ENCODE assay signal across 28 cellular contexts in genomic region chr12:68766646-68767045, GRCh38.
"Had no signal": no experiment of that assay in that cellular context is flagged by ENCODE, and none has a peak within 500 bp of the region (broad histone marks: within the 10 kb centered on the region; RNA-seq: fewer than 3 reads in every experiment).

No MANE protein-coding gene starts in this region.

- DNase-seq: activated CD4-positive, alpha-beta memory T cell treated with anti-CD3 and anti-CD28 coated beads, Interleukin-2, amount 10 ng/mL, durations not matched to agents 7 days and 5 days; activated CD4-positive, alpha-beta T cell treated with anti-CD3 and anti-CD28 coated beads for 36 hours; activated CD4-positive, alpha-beta T cell treated with anti-CD3 and anti-CD28 coated beads, Interleukin-2, amount 10 ng/mL, durations not matched to agents 24 days and 14 days; activated CD4-positive, alpha-beta T cell treated with anti-CD3 and anti-CD28 coated beads, Interleukin-2, amount 50 U/mL, for 4 hours; activated CD4-positive, CD25-positive, alpha-beta regulatory T cell; activated CD4-positive, CD25-positive, alpha-beta regulatory T cell treated with anti-CD3 and anti-CD28 coated beads, Interleukin-2, amount 50 U/mL, for 72 hours; activated CD8-positive, alpha-beta memory T cell treated with anti-CD3 and anti-CD28 coated beads, Interleukin-2, amount 50 U/mL, for 48 hours; activated gamma-delta T cell; activated naive CD4-positive, alpha-beta T cell; activated naive CD4-positive, alpha-beta T cell treated with anti-CD3 and anti-CD28 coated beads, Interleukin-2, amount 10 ng/mL, durations not matched to agents 7 days and 5 days; activated naive CD8-positive, alpha-beta T cell treated with anti-CD3 and anti-CD28 coated beads, Interleukin-2, amount 10 ng/mL, durations not matched to agents 7 days and 5 days; activated T-cell treated with anti-CD3 and anti-CD28 coated beads for 4 hours; activated T-cell treated with anti-CD3 and anti-CD28 coated beads, Interleukin-2, amount 50 U/mL, for 24 hours; activated T-cell treated with anti-CD3 and anti-CD28 coated beads, Interleukin-2, amount 50 U/mL, for 72 hours; brain microvascular endothelial cell; dorsolateral prefrontal cortex; effector memory CD4-positive, alpha-beta T cell; endodermal cell; foreskin fibroblast; head of caudate nucleus; T-helper 17 cell; T1000 had no signal

- H3K36me3 Mint-ChIP-seq: activated naive CD4-positive, alpha-beta T cell treated with anti-CD3 and anti-CD28 coated beads, Interleukin-2, amount 50 U/mL, for 72 hours had no signal

- H3K4me3 ChIP-seq: coronary artery, dorsolateral prefrontal cortex had no signal

- H3K4me3 Mint-ChIP-seq: activated CD4-positive, alpha-beta memory T cell treated with anti-CD3 and anti-CD28 coated beads, Interleukin-2, amount 10 ng/mL, durations not matched to agents 7 days and 5 days; activated CD4-positive, alpha-beta T cell treated with anti-CD3 and anti-CD28 coated beads for 36 hours; activated CD4-positive, alpha-beta T cell treated with anti-CD3 and anti-CD28 coated beads, Interleukin-2, amount 10 ng/mL, durations not matched to agents 24 days and 14 days; activated naive CD4-positive, alpha-beta T cell treated with anti-CD3 and anti-CD28 coated beads, Interleukin-2, amount 10 ng/mL, durations not matched to agents 7 days and 5 days; activated naive CD8-positive, alpha-beta T cell treated with anti-CD3 and anti-CD28 coated beads, Interleukin-2, amount 10 ng/mL, durations not matched to agents 7 days and 5 days; activated T-cell treated with anti-CD3 and anti-CD28 coated beads, Interleukin-2, amount 50 U/mL, for 24 hours; activated T-cell treated with anti-CD3 and anti-CD28 coated beads, Interleukin-2, amount 50 U/mL, for 72 hours; central memory CD8-positive, alpha-beta T cell; dendritic cell treated with granulocyte-macrophage colony-stimulating factor and Interleukin-4, amounts not matched to agents 40 ng/mL and 50 ng/mL, for 4 days; endodermal cell; T-helper 17 cell; T-helper 2 cell treated with Interferon-gamma antibody and Interleukin-4, amounts not matched to agents 5 μg/mL and 100 μg/mL, for 36 hours had no signal

- H3K27ac ChIP-seq: brain microvascular endothelial cell, coronary artery, dorsolateral prefrontal cortex had no signal

- H3K27ac Mint-ChIP-seq: activated CD4-positive, alpha-beta memory T cell treated with anti-CD3 and anti-CD28 coated beads, Interleukin-2, amount 10 ng/mL, durations not matched to agents 7 days and 5 days; activated CD4-positive, alpha-beta T cell treated with anti-CD3 and anti-CD28 coated beads for 36 hours; activated CD4-positive, alpha-beta T cell treated with anti-CD3 and anti-CD28 coated beads, Interleukin-2, amount 10 ng/mL, durations not matched to agents 24 days and 14 days; activated naive CD4-positive, alpha-beta T cell treated with anti-CD3 and anti-CD28 coated beads, Interleukin-2, amount 10 ng/mL, durations not matched to agents 7 days and 5 days; activated naive CD4-positive, alpha-beta T cell treated with anti-CD3 and anti-CD28 coated beads, Interleukin-2, amount 50 U/mL, for 72 hours; activated naive CD8-positive, alpha-beta T cell treated with anti-CD3 and anti-CD28 coated beads, Interleukin-2, amount 10 ng/mL, durations not matched to agents 7 days and 5 days; activated T-cell treated with anti-CD3 and anti-CD28 coated beads, Interleukin-2, amount 50 U/mL, for 24 hours; activated T-cell treated with anti-CD3 and anti-CD28 coated beads, Interleukin-2, amount 50 U/mL, for 72 hours; dendritic cell treated with granulocyte-macrophage colony-stimulating factor and Interleukin-4, amounts not matched to agents 40 ng/mL and 50 ng/mL, for 4 days; endodermal cell; T-helper 17 cell; T-helper 2 cell treated with Interferon-gamma antibody and Interleukin-4, amounts not matched to agents 5 μg/mL and 100 μg/mL, for 36 hours had no signal

- H3K9me3 Mint-ChIP-seq: activated CD4-positive, alpha-beta memory T cell treated with anti-CD3 and anti-CD28 coated beads, Interleukin-2, amount 10 ng/mL, durations not matched to agents 7 days and 5 days; activated CD4-positive, alpha-beta T cell treated with anti-CD3 and anti-CD28 coated beads, Interleukin-2, amount 10 ng/mL, durations not matched to agents 24 days and 14 days; activated naive CD4-positive, alpha-beta T cell treated with anti-CD3 and anti-CD28 coated beads, Interleukin-2, amount 10 ng/mL, durations not matched to agents 7 days and 5 days; activated naive CD8-positive, alpha-beta T cell treated with anti-CD3 and anti-CD28 coated beads, Interleukin-2, amount 10 ng/mL, durations not matched to agents 7 days and 5 days; activated T-cell treated with anti-CD3 and anti-CD28 coated beads, Interleukin-2, amount 50 U/mL, for 24 hours; activated T-cell treated with anti-CD3 and anti-CD28 coated beads, Interleukin-2, amount 50 U/mL, for 72 hours; central memory CD8-positive, alpha-beta T cell; dendritic cell treated with granulocyte-macrophage colony-stimulating factor and Interleukin-4, amounts not matched to agents 40 ng/mL and 50 ng/mL, for 4 days; endodermal cell; T-helper 2 cell treated with Interferon-gamma antibody and Interleukin-4, amounts not matched to agents 5 μg/mL and 100 μg/mL, for 36 hours had no signal

- H3K4me1 Mint-ChIP-seq: activated CD4-positive, alpha-beta memory T cell treated with anti-CD3 and anti-CD28 coated beads, Interleukin-2, amount 10 ng/mL, durations not matched to agents 7 days and 5 days; activated CD4-positive, alpha-beta T cell treated with anti-CD3 and anti-CD28 coated beads for 36 hours; activated CD4-positive, alpha-beta T cell treated with anti-CD3 and anti-CD28 coated beads, Interleukin-2, amount 10 ng/mL, durations not matched to agents 24 days and 14 days; activated naive CD4-positive, alpha-beta T cell treated with anti-CD3 and anti-CD28 coated beads, Interleukin-2, amount 10 ng/mL, durations not matched to agents 7 days and 5 days; activated naive CD8-positive, alpha-beta T cell treated with anti-CD3 and anti-CD28 coated beads, Interleukin-2, amount 10 ng/mL, durations not matched to agents 7 days and 5 days; central memory CD8-positive, alpha-beta T cell had no signal

- ATAC-seq: activated CD4-positive, alpha-beta T cell treated with anti-CD3 and anti-CD28 coated beads for 36 hours; activated naive CD4-positive, alpha-beta T cell treated with anti-CD3 and anti-CD28 coated beads, Interleukin-2, amount 50 U/mL, for 72 hours; activated T-cell treated with anti-CD3 and anti-CD28 coated beads, Interleukin-2, amount 50 U/mL, for 72 hours; esophagus mucosa; T-helper 17 cell had no signal

- H3K27me3 ChIP-seq: brain microvascular endothelial cell, dorsolateral prefrontal cortex had no signal

- H3K27me3 Mint-ChIP-seq: activated CD4-positive, alpha-beta memory T cell treated with anti-CD3 and anti-CD28 coated beads, Interleukin-2, amount 10 ng/mL, durations not matched to agents 7 days and 5 days; activated CD4-positive, alpha-beta T cell treated with anti-CD3 and anti-CD28 coated beads for 36 hours; activated CD4-positive, alpha-beta T cell treated with anti-CD3 and anti-CD28 coated beads, Interleukin-2, amount 10 ng/mL, durations not matched to agents 24 days and 14 days; activated naive CD4-positive, alpha-beta T cell treated with anti-CD3 and anti-CD28 coated beads, Interleukin-2, amount 10 ng/mL, durations not matched to agents 7 days and 5 days; activated naive CD8-positive, alpha-beta T cell treated with anti-CD3 and anti-CD28 coated beads, Interleukin-2, amount 10 ng/mL, durations not matched to agents 7 days and 5 days; activated T-cell treated with anti-CD3 and anti-CD28 coated beads, Interleukin-2, amount 50 U/mL, for 24 hours; central memory CD8-positive, alpha-beta T cell; dendritic cell treated with granulocyte-macrophage colony-stimulating factor and Interleukin-4, amounts not matched to agents 40 ng/mL and 50 ng/mL, for 4 days; T-helper 17 cell had no signal
